ENCODE assay signal across 8 cellular contexts in the genomic region with DNA sequence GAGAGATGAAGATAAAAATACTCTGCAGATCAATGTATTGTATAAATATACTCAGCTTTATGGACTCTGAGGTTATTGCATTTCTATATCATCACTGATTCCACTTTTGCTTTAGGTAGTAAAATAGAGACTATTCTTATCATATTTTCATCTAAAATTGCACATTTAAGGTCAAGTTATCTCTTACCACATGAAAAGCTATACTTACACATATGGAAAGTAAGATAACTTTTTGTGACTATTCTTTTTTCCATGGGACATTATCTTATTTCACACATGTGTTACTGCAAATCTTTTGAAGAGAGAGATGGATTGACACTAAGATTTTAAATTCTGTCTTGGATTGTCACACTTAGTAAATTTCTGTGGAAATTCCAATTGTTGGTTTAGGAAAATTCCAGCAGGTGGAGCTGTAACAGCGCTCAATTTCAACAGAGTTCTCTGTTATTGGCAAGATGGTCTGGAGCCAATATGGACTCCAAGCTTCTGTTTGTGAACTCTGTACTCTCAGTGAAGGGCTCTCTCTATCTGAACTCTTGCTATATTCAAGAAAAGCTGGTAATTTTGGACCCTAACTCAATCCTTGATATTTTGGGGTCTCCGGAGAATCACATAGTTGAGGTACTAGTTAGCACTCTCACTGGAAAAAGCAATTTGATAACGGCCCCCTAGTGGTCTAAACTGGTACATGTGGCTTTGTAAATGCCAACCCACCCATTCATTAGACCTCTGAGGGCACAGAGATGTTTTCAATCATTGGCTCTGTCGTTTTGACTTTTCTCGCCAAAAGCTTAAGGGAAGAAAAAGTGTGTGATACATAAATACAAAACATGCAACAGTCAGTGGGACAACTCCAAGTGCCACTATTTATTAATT.
A peak's percentile ranks its signal among the peaks of the same experiment; 100 is the strongest.
DNase-seq lines count a peak whose midpoint lies in the region; ATAC-seq and TF ChIP-seq lines count a peak whose summit lies in the region.

No MANE protein-coding gene starts in this region.

- H3K79me1 ChIP-seq in neuronal stem cell (ENCODE audit: low read depth, low read length) = no peaks in the 10 kb centered on the region

- no peak overlapping the region for H4K91ac ChIP-seq in neuronal stem cell (ENCODE audit: low read depth, low read length, poor library complexity)

- H3K79me2 ChIP-seq in DOHH2 (ENCODE audit: control insufficient read depth, low read length) (no peaks in the 10 kb centered on the region), OCI-LY1 (ENCODE audit: insufficient read depth, low read length) (no peaks in the 10 kb centered on the region)

- H3K18ac ChIP-seq in neuronal stem cell (ENCODE audit: low read length) = no peak overlapping the region

- peak overlapping the region; percentile 75 for H3K4me3 ChIP-seq in DOHH2 (ENCODE audit: low read length)
- H3K4me3 ChIP-seq in HUES48 (ENCODE audit: low read depth, low read length) = peak overlapping the region; percentile 55
- H3K4me3 ChIP-seq in OCI-LY1 (ENCODE audit: low read depth, low read length, poor library complexity, severe bottlenecking) = peak overlapping the region; percentile 40
- peak overlapping the region in 1 of 2 donors; percentile 32 for H3K4me3 ChIP-seq in neuronal stem cell (ENCODE audit: low read length in 2 of 2)
- H3K4me3 ChIP-seq in transverse colon = peak overlapping the region in 1 of 4 donors; percentile 10

- H2AFZ ChIP-seq in OCI-LY1 (ENCODE audit: low read length) (peak overlapping the region; percentile 89; the same call in 1 of the 2 replicates), neuronal stem cell (ENCODE audit: low read length) (peak overlapping the region; percentile 91)

- H3K4me1 ChIP-seq in DOHH2 (ENCODE audit: control insufficient read depth, low read length) (no peaks in the 10 kb centered on the region), HUES48 (ENCODE audit: control insufficient read depth, insufficient read depth, low read length) (no peaks in the 10 kb centered on the region), OCI-LY1 (ENCODE audit: insufficient read depth, low read length, severe bottlenecking) (no peaks in the 10 kb centered on the region), neuronal stem cell (ENCODE audit: control insufficient read depth in 2 of 2, insufficient read depth in 1 of 2, low read depth in 1 of 2, low read length in 2 of 2) (peaks cover 5 to 10% of the 10 kb centered on the region in 2 donors), transverse colon (no peaks in the 10 kb centered on the region)

- H3K9me3 ChIP-seq in DOHH2 (ENCODE audit: control insufficient read depth, insufficient read depth, low read length) (no peaks in the 10 kb centered on the region), HUES48 (ENCODE audit: control insufficient read depth, insufficient read depth, low read length) (no peaks in the 10 kb centered on the region), OCI-LY1 (ENCODE audit: low read length) (no peaks in the 10 kb centered on the region), neuronal stem cell (replicated peaks in 1 of 2; ENCODE audit: control insufficient read depth in 2 of 2, insufficient read depth in 1 of 2, low read depth in 1 of 2, low read length in 2 of 2) (no peaks in the 10 kb centered on the region), transverse colon (no peaks in the 10 kb centered on the region)

- H3K27me3 ChIP-seq in DOHH2 (ENCODE audit: control insufficient read depth, low read length) = peaks cover 29% of the 10 kb centered on the region
- H3K27me3 ChIP-seq in HUES48 (ENCODE audit: control insufficient read depth, insufficient read depth, low read length) = no peaks in the 10 kb centered on the region
- H3K27me3 ChIP-seq in OCI-LY1 (ENCODE audit: insufficient read depth, low read length) = no peaks in the 10 kb centered on the region
- no peaks in the 10 kb centered on the region for H3K27me3 ChIP-seq in neuronal stem cell (ENCODE audit: control insufficient read depth in 3 of 3, insufficient read depth in 3 of 3, low read depth in 1 of 3, low read length in 3 of 3)
- no peaks in the 10 kb centered on the region for H3K27me3 ChIP-seq in transverse colon

- peak; percentile 96 for ATAC-seq in GM21526 (IDR thresholded peaks at IDR 0.05; ENCODE audit: low FRiP score, unreplicated experiment)

- no CpG with 5 or more reads among the region's 5 CpGs for WGBS in neuronal stem cell (ENCODE audit: extremely low coverage in 2 of 2, insufficient read length in 2 of 2, insufficient replicate concordance in 1 of 2), 2 donors
- 19 to 26% methylated on average over 5 of the region's 5 CpGs for WGBS in transverse colon (ENCODE audit: low coverage in 1 of 2), 2 donors

- no peak overlapping the region for H2BK5ac ChIP-seq in neuronal stem cell (ENCODE audit: low read length)

- H3K9me2 ChIP-seq in DOHH2 (replicated peaks; ENCODE audit: control insufficient read depth, low read length) = no peaks in the 10 kb centered on the region
- H3K9me2 ChIP-seq in OCI-LY1 (ENCODE audit: low read depth, low read length) = no peaks in the 10 kb centered on the region

- TF ChIP-seq EP300 in transverse colon (IDR thresholded peaks at IDR 0.05; ENCODE audit: low read depth) = no peak

- H3K23ac ChIP-seq in neuronal stem cell (ENCODE audit: low read depth, low read length, poor library complexity) = no peak overlapping the region

- H3K4me2 ChIP-seq in DOHH2 (ENCODE audit: low read length) (peak overlapping the region; percentile 79), OCI-LY1 (ENCODE audit: low read length) (peak overlapping the region; percentile 77), neuronal stem cell (ENCODE audit: insufficient read depth, low read length, poor library complexity, severe bottlenecking) (peak overlapping the region; percentile 22)

- intact Hi-C loops in transverse colon (cut with DNase I; ENCODE audit: low total_unique reads) = no loop called here

- no peaks in the 10 kb centered on the region for H3F3A ChIP-seq in DOHH2 (ENCODE audit: control insufficient read depth, insufficient read depth)
- H3F3A ChIP-seq in OCI-LY1 (ENCODE audit: insufficient read depth, low read length) = no peaks in the 10 kb centered on the region

- H2BK12ac ChIP-seq in neuronal stem cell (ENCODE audit: low read length) = no peak overlapping the region

- in situ Hi-C loops in transverse colon (cut with MboI; ENCODE audit: low pct_ligation_motif_present in 1 of 4, low pct_unique_long_range_greater_than_20kb in 1 of 4, low sequenced_read_pairs in 3 of 4) = loop anchor here in 1 of 4 donors (10.0 kb wide), 1 partner anchor 123 kb away; no protein-coding TSS in a partner anchor

- H3K9ac ChIP-seq in HUES48 (ENCODE audit: low read depth, low read length) (peak overlapping the region; percentile 63; the same call in 1 of the 2 replicates), OCI-LY1 (ENCODE audit: low read length) (no peak overlapping the region), neuronal stem cell (ENCODE audit: low read depth, low read length, poor library complexity) (no peak overlapping the region)

- H2BK120ac ChIP-seq in neuronal stem cell (ENCODE audit: low read depth, low read length) = no peak overlapping the region

- H3K4ac ChIP-seq in neuronal stem cell (ENCODE audit: low read length) = no peak overlapping the region

- DNase-seq in activated T-cell treated with anti-CD3 and anti-CD28 coated beads for 4 hours (peak; percentile 61), fibroblast of peridontal ligament (ENCODE audit: extremely low read depth) (peak; percentile 90), neuronal stem cell (ENCODE audit: low spot score) (peak; percentile 70), transverse colon (peak; percentile 33)

- H3K27ac ChIP-seq in DOHH2 (ENCODE audit: low read depth, low read length) = no peak overlapping the region
- H3K27ac ChIP-seq in HUES48 (ENCODE audit: low read depth, low read length) = no peak overlapping the region
- H3K27ac ChIP-seq in OCI-LY1 (ENCODE audit: low read depth, low read length, poor library complexity, severe bottlenecking) = no peak overlapping the region
- H3K27ac ChIP-seq in neuronal stem cell (replicated peaks; ENCODE audit: low read length) = no peak overlapping the region
- H3K27ac ChIP-seq in transverse colon = no peak overlapping the region

- no peak overlapping the region for H2BK15ac ChIP-seq in neuronal stem cell (ENCODE audit: low read length)

- H3K36me3 ChIP-seq in DOHH2 (ENCODE audit: control insufficient read depth, low read length) (no peaks in the 10 kb centered on the region), HUES48 (ENCODE audit: control insufficient read depth, insufficient read depth, low read length) (no peaks in the 10 kb centered on the region), OCI-LY1 (ENCODE audit: insufficient read depth, low read length) (no peaks in the 10 kb centered on the region), neuronal stem cell (replicated peaks in 1 of 2; ENCODE audit: control insufficient read depth in 2 of 2, insufficient read depth in 2 of 2, low read length in 2 of 2) (no peaks in the 10 kb centered on the region), transverse colon (no peaks in the 10 kb centered on the region)

- no peak overlapping the region for H3K14ac ChIP-seq in neuronal stem cell (ENCODE audit: low read length)

- H4K20me1 ChIP-seq in DOHH2 (ENCODE audit: control insufficient read depth, insufficient read depth, low read depth, low read length) (no peaks in the 10 kb centered on the region), OCI-LY1 (ENCODE audit: insufficient read depth, low read length) (no peaks in the 10 kb centered on the region)

- TF ChIP-seq CTCF in DOHH2 (IDR thresholded peaks at IDR 0.05; ENCODE audit: low read depth, low read length, poor library complexity, severe bottlenecking) = peak; percentile 100
- TF ChIP-seq CTCF in OCI-LY1 (IDR thresholded peaks at IDR 0.05; ENCODE audit: low read length) = peak; percentile 97
- peak; percentile 78 to 94 (median 88) for TF ChIP-seq CTCF in transverse colon (IDR thresholded peaks at IDR 0.05)

- no peak for TF ChIP-seq POLR2A in transverse colon (IDR thresholded peaks at IDR 0.05)

- H2AK5ac ChIP-seq in neuronal stem cell (ENCODE audit: low read depth, low read length) = no peak overlapping the region

- no peak overlapping the region for H4K8ac ChIP-seq in neuronal stem cell (ENCODE audit: low read depth, low read length)

Comparison
In these comparisons a context has a peak if more than half of its experiments do, and no peak if none do; other contexts are left out.
1. H3K4me2 ChIP-seq: peak in every context shown above with its lines; median percentile 79 in DOHH2; 77 in OCI-LY1; 22 in neuronal stem cell.
2. DNase-seq: peak in every context shown above with its lines; median percentile 90 in fibroblast of peridontal ligament; 70 in neuronal stem cell; 61 in activated T-cell treated with anti-CD3 and anti-CD28 coated beads for 4 hours; 33 in transverse colon.